ENCODE assay signal across 8 cellular contexts in the genomic region with DNA sequence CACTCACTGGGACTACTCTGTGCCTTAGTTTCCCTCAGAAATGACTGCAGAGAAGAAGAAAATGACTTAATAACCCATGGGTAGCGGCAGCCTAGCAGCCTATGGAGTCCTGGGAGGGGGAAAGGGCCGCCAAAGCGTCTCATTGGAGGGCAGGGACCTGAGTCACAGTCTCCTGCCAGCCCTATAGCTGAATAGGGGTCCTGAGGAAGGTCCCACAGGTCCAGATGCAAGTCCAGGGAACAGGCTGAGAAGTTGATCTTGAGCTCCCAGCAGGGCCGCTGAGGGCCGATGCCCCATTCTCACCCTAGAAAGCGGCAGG. TPM values are rescaled to one million over a fixed set of nuclear protein-coding genes. Genes with fewer than 3 reads are reported as not detected.
DNase-seq lines count a peak whose midpoint lies in the region; ATAC-seq, FAIRE-seq and TF ChIP-seq lines count a peak whose summit lies in the region.

No MANE protein-coding gene starts in this region.

- peak; percentile 54 for DNase-seq in NK-92 treated with Interleukin-12 subunit alpha and Interleukin-12 subunit beta, amount 100 ng/mL, for 24 hours (lab: John Stamatoyannopoulos, UW)
- DNase-seq in NK-92 (lab: John Stamatoyannopoulos, UW; ENCODE audit: unreplicated experiment), result no peak
- no peak for DNase-seq in keratinocyte (ENCODE audit: low read depth, low spot score)
- DNase-seq in NCI-H146 treated with DMSO at 0.1 percent for 48 hours (lab: John Stamatoyannopoulos, UW; ENCODE audit: unreplicated experiment), result no peak

- peaks cover 8% of the 10 kb centered on the region for H3K36me3 Mint-ChIP-seq in activated naive CD4-positive, alpha-beta T cell treated with anti-CD3 and anti-CD28 coated beads, Interleukin-2, amount 50 U/mL, for 24 hours

- H3K27ac ChIP-seq in keratinocyte (ENCODE audit: control insufficient read depth, insufficient read depth, low read length) (no peak overlapping the region), subcutaneous abdominal adipose tissue (ENCODE audit: low read depth, low read length) (peak overlapping the region; percentile 93)

- H3K27me3 ChIP-seq in keratinocyte (ENCODE audit: control insufficient read depth, extremely low read depth, insufficient read depth, low read length) (no peaks in the 10 kb centered on the region), subcutaneous abdominal adipose tissue (ENCODE audit: control insufficient read depth in 5 of 5, insufficient read depth in 4 of 5, low read length in 5 of 5) (no peaks in the 10 kb centered on the region)

- H3K27me3 Mint-ChIP-seq in activated naive CD4-positive, alpha-beta T cell treated with anti-CD3 and anti-CD28 coated beads, Interleukin-2, amount 50 U/mL, for 24 hours, result no peaks in the 10 kb centered on the region

- no peaks in the 10 kb centered on the region for H3K9me3 ChIP-seq in keratinocyte (ENCODE audit: control insufficient read depth, low read depth, low read length)
- no peaks in the 10 kb centered on the region for H3K9me3 ChIP-seq in subcutaneous abdominal adipose tissue (ENCODE audit: control insufficient read depth in 5 of 5, low read length in 5 of 5)

- peak overlapping the region; percentile 99 for H3K27ac Mint-ChIP-seq in activated naive CD4-positive, alpha-beta T cell treated with anti-CD3 and anti-CD28 coated beads, Interleukin-2, amount 50 U/mL, for 24 hours

- peaks cover 7% of the 10 kb centered on the region for H4K20me1 ChIP-seq in keratinocyte (ENCODE audit: control insufficient read depth, extremely low read depth, insufficient read depth, low read length)

- H2AFZ ChIP-seq in keratinocyte (ENCODE audit: control insufficient read depth, low read length), result no peak overlapping the region

- H3K4me1 Mint-ChIP-seq in activated naive CD4-positive, alpha-beta T cell treated with anti-CD3 and anti-CD28 coated beads, Interleukin-2, amount 50 U/mL, for 24 hours, result peaks cover 78% of the 10 kb centered on the region

- H3K36me3 ChIP-seq in keratinocyte (ENCODE audit: control insufficient read depth in 2 of 2, extremely low read depth in 1 of 2, insufficient read depth in 2 of 2, low read length in 2 of 2) (peaks cover 3 to 21% of the 10 kb centered on the region in 2 experiments), subcutaneous abdominal adipose tissue (ENCODE audit: control insufficient read depth in 5 of 5, insufficient read depth in 5 of 5, low read length in 5 of 5) (peaks cover 0 to 8% (median 5%) of the 10 kb centered on the region in 5 donors)

- H3K9me1 ChIP-seq in keratinocyte (ENCODE audit: control insufficient read depth, extremely low read depth, insufficient read depth, low read length), result peaks cover 11% of the 10 kb centered on the region

- FAIRE-seq in keratinocyte (lab: Jason Lieb, UNC), result no peak

- H3K9me3 Mint-ChIP-seq in activated naive CD4-positive, alpha-beta T cell treated with anti-CD3 and anti-CD28 coated beads, Interleukin-2, amount 50 U/mL, for 24 hours, result no peaks in the 10 kb centered on the region

- H3K4me1 ChIP-seq in keratinocyte (ENCODE audit: control insufficient read depth, extremely low read depth, insufficient read depth, low read length) (peaks cover 51% of the 10 kb centered on the region), subcutaneous abdominal adipose tissue (ENCODE audit: control insufficient read depth in 5 of 5, insufficient read depth in 5 of 5, low read length in 5 of 5) (peaks cover 24 to 90% (median 84%) of the 10 kb centered on the region in 5 donors)

- H3K9ac ChIP-seq in keratinocyte (ENCODE audit: control insufficient read depth, extremely low read depth, insufficient read depth, low read length) (peak overlapping the region; percentile 69), subcutaneous abdominal adipose tissue (ENCODE audit: low read length in 5 of 5) (peak overlapping the region; percentile 73 to 89 (median 84))

- dilution Hi-C loops in keratinocyte (cut with MboI; ENCODE audit: extremely low pct_ligation_motif_present, low sequenced_read_pairs), result no loop called here

- H3K4me2 ChIP-seq in keratinocyte (ENCODE audit: control insufficient read depth, extremely low read depth, insufficient read depth, low read depth, low read length), result peak overlapping the region; percentile 91

- peak overlapping the region; percentile 96 for H3K4me3 Mint-ChIP-seq in activated naive CD4-positive, alpha-beta T cell treated with anti-CD3 and anti-CD28 coated beads, Interleukin-2, amount 50 U/mL, for 24 hours

- no peak for TF ChIP-seq CTCF in keratinocyte (optimal IDR thresholded peaks at IDR 0.05 in 1 of 3, IDR thresholded peaks at IDR 0.05 in 1 of 3, conservative IDR thresholded peaks at IDR 0.05 in 1 of 3; ENCODE audit: extremely low read depth in 1 of 3, insufficient read depth in 2 of 3, low read length in 3 of 3)

- H3K79me2 ChIP-seq in keratinocyte (ENCODE audit: control insufficient read depth, insufficient read depth, low read length), result peaks cover 72% of the 10 kb centered on the region

- ATAC-seq in HG02678 (IDR thresholded peaks at IDR 0.05; ENCODE audit: unreplicated experiment) (no peak), GM21526 (IDR thresholded peaks at IDR 0.05; ENCODE audit: low FRiP score, unreplicated experiment) (no peak)

- H3K4me3 ChIP-seq in keratinocyte (ENCODE audit: control insufficient read depth in 2 of 3, extremely low read depth in 1 of 3, insufficient read depth in 2 of 3, low read depth in 1 of 3, low read length in 3 of 3) (peak overlapping the region; percentile 69 to 82 (median 79)), subcutaneous abdominal adipose tissue (ENCODE audit: low read depth in 1 of 5, low read length in 5 of 5) (peak overlapping the region; percentile 72 to 87 (median 80))

RNA-seq across cellular contexts. Expression of gene HDAC7, which starts 1.4 kb away (rescaled TPM):
- 15.8 to 32.4 TPM (median 17.0 TPM) in 3 replicates for polyA plus RNA-seq in keratinocyte
- 27.9 TPM for polyA plus RNA-seq in keratinocyte (2011; ENCODE audit: low read depth)
- polyA plus RNA-seq in keratinocyte (2011; cell fraction: cytosol; rRNA removed), result 13.0 and 21.8 TPM in 2 replicates
- 67.6 and 79.0 TPM in 2 replicates for polyA plus RNA-seq in keratinocyte (2011; cell fraction: nucleus; rRNA removed)
- polyA plus RNA-seq in keratinocyte (2012; ENCODE audit: low replicate concordance), result 24.3 and 37.1 TPM in 2 replicates
- polyA minus RNA-seq in keratinocyte, result 13.7 to 55.7 TPM (median 18.8 TPM) in 3 replicates
- polyA minus RNA-seq in keratinocyte (2011; cell fraction: cytosol; rRNA and poly(A)+ RNA removed), result 32.6 TPM
- polyA minus RNA-seq in keratinocyte (2011; cell fraction: nucleus; rRNA and poly(A)+ RNA removed), result 23.3 and 24.6 TPM in 2 replicates

RNA-seq across cellular contexts. Expression of gene SLC48A1, which starts 45.3 kb away (rescaled TPM):
- polyA plus RNA-seq in keratinocyte, result 7.8 to 15.3 TPM (median 8.1 TPM) in 3 replicates
- polyA plus RNA-seq in keratinocyte (2011; ENCODE audit: low read depth), result 1.5 TPM
- polyA plus RNA-seq in keratinocyte (2011; cell fraction: cytosol; rRNA removed), result 10.8 and 12.2 TPM in 2 replicates
- polyA plus RNA-seq in keratinocyte (2011; cell fraction: nucleus; rRNA removed), result 14.4 and 18.3 TPM in 2 replicates
- polyA plus RNA-seq in keratinocyte (2012; ENCODE audit: low replicate concordance), result 11.7 and 13.6 TPM in 2 replicates
- 12.8 to 29.3 TPM (median 16.5 TPM) in 3 replicates for polyA minus RNA-seq in keratinocyte
- polyA minus RNA-seq in keratinocyte (2011; cell fraction: cytosol; rRNA and poly(A)+ RNA removed), result 16.5 TPM
- polyA minus RNA-seq in keratinocyte (2011; cell fraction: nucleus; rRNA and poly(A)+ RNA removed), result 5.4 and 5.8 TPM in 2 replicates

RNA-seq across cellular contexts. Expression of gene RAPGEF3, which starts 59.7 kb away (rescaled TPM):
- polyA plus RNA-seq in keratinocyte, result 4.1 to 5.7 TPM (median 5.1 TPM) in 3 replicates
- polyA plus RNA-seq in keratinocyte (2011; ENCODE audit: low read depth), result 2.2 TPM
- 1.8 and 2.7 TPM in 2 replicates for polyA plus RNA-seq in keratinocyte (2011; cell fraction: cytosol; rRNA removed)
- polyA plus RNA-seq in keratinocyte (2011; cell fraction: nucleus; rRNA removed), result 13.1 and 17.2 TPM in 2 replicates
- polyA plus RNA-seq in keratinocyte (2012; ENCODE audit: low replicate concordance), result 1.9 and 6.5 TPM in 2 replicates
- 5.5 to 25.3 TPM (median 5.9 TPM) in 3 replicates for polyA minus RNA-seq in keratinocyte
- 8.1 TPM for polyA minus RNA-seq in keratinocyte (2011; cell fraction: cytosol; rRNA and poly(A)+ RNA removed)
- 5.7 and 7.1 TPM in 2 replicates for polyA minus RNA-seq in keratinocyte (2011; cell fraction: nucleus; rRNA and poly(A)+ RNA removed)
